ENCODE assay signal across 1 cellular context in genomic region chr3:125129512-125129962, GRCh38.
TF ChIP-seq lines count a peak whose summit lies in the region.

No MANE protein-coding gene starts in this region.

TF ChIP-seq in HepG2, 621 proteins besides CTCF, POLR2A, EP300 and RAD21 (continued from another document):
- peak; percentile 54; the same call in 1 of the 2 replicates for TF ChIP-seq PBX2 (CRISPR knock-in tag; IDR thresholded peaks at IDR 0.05)
- TF ChIP-seq RFX3 (CRISPR knock-in tag; IDR thresholded peaks at IDR 0.05), result peak; percentile 23; the same call in 1 of the 2 replicates
- no peak for TF ChIP-seq SIX1 (CRISPR knock-in tag; IDR thresholded peaks at IDR 0.05; ENCODE audit: borderline replicate concordance)
